In genomic region chr17:70320642-70321345, GRCh38 we compare ENCODE assay signal across 1 cellular context.
TF ChIP-seq lines count a peak whose summit lies in the region.

No MANE protein-coding gene starts in this region.

TF ChIP-seq in HEK293, 187 proteins besides CTCF, POLR2A, EP300 and RAD21 (continued from another document):
- TF ChIP-seq ZBTB6 (tag by site-specific recombination; IDR thresholded peaks at IDR 0.05), result peak; percentile 94
- peak; percentile 65 for TF ChIP-seq PRDM6 (tag by site-specific recombination; IDR thresholded peaks at IDR 0.05)
